ENCODE assay signal across 1 cellular context in genomic region chr12:61610143-61610542, GRCh38.
TF ChIP-seq lines count a peak whose summit lies in the region.

No MANE protein-coding gene starts in this region.

TF ChIP-seq in GM23338, 12 proteins besides CTCF, POLR2A, EP300 and RAD21 (continued from another document):
- no peak for TF ChIP-seq REST (IDR thresholded peaks at IDR 0.05; ENCODE audit: unreplicated experiment)
- TF ChIP-seq ETS1 (IDR thresholded peaks at IDR 0.05), result no peak
- TF ChIP-seq EZH2phosphoT487 (IDR thresholded peaks at IDR 0.05; ENCODE audit: unreplicated experiment), result no peak
- TF ChIP-seq ZNF331 (CRISPR knock-in tag; IDR thresholded peaks at IDR 0.05; ENCODE audit: low read depth), result no peak
- no peak for TF ChIP-seq STAT1 (IDR thresholded peaks at IDR 0.05; ENCODE audit: unreplicated experiment)
- no peak for TF ChIP-seq POLR2AphosphoS5 (IDR thresholded peaks at IDR 0.05; ENCODE audit: low read depth)
- no peak for TF ChIP-seq JUNB (IDR thresholded peaks at IDR 0.05; ENCODE audit: unreplicated experiment)
